8 cellular contexts compared by ENCODE assay signal in the genomic region with DNA sequence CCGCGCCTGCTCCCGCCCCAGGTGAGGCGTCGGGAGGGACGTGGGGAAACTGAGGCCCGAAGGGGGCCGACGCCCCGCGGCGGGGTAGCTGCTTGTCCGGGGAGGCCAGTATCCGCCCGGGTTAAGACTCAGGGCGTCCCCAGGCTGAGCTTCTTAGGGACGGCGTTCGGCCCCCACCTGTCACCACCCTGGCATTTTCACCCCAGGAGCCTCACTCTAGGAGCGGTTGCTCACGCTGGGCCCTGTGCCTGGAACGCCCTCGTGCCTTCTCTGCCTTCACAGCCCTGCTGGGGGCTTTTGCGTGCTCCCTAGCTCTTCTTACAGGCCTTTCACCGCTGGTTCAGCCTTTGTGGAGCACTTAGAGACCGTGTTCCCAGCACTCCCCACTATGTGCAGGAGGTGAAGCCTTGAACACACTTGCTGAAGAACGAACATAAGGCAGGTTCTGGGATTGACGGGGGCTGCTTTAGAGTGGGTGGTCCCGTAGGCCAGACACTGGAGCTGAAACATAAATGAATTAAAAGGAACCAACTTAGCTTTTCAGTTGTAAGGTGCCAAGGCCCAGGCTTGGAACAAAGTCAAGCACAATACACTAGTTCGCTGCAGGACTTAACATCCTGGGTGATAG. TPM values are rescaled to one million over a fixed set of nuclear protein-coding genes. Genes with fewer than 3 reads are reported as not detected.
DNase-seq lines count a peak whose midpoint lies in the region; ATAC-seq, FAIRE-seq and TF ChIP-seq lines count a peak whose summit lies in the region.

No MANE protein-coding gene starts in this region.

- H4K20me1 ChIP-seq in GM12878 (ENCODE audit: control insufficient read depth, insufficient read depth), result no peaks in the 10 kb centered on the region

- H3K9me3 ChIP-seq in GM12878 (replicated peaks; ENCODE audit: control insufficient read depth, insufficient read depth, low read length) (no peaks in the 10 kb centered on the region), iPS-15b (ENCODE audit: control insufficient read depth, insufficient read depth, low read length) (no peaks in the 10 kb centered on the region), gastrocnemius medialis (no peaks in the 10 kb centered on the region)

- peak overlapping the region; percentile 97 for H3K4me3 ChIP-seq in GM12878
- peak overlapping the region; percentile 91 for H3K4me3 ChIP-seq in iPS-15b (ENCODE audit: low read depth, low read length)
- peak overlapping the region; percentile 64 to 72 (median 68) for H3K4me3 ChIP-seq in gastrocnemius medialis

- SMC1A ChIA-PET in GM12878 (lab: Charles Lee; ENCODE audit: uncharacterized antibody, unreplicated experiment), result interaction anchor here (0.5 to 1.6 kb wide), 3 partner anchors 23 to 353 kb away, joined by 3 read pairs; no protein-coding TSS in a partner anchor

- H3K27me3 ChIP-seq in GM12878 (replicated peaks in 1 of 2; ENCODE audit: control insufficient read depth in 2 of 2, insufficient read depth in 2 of 2, low read length in 1 of 2) (no peaks in the 10 kb centered on the region), iPS-15b (ENCODE audit: control insufficient read depth, insufficient read depth, low read length) (peaks cover 8% of the 10 kb centered on the region), gastrocnemius medialis (no peaks in the 10 kb centered on the region)

- H3K79me2 ChIP-seq in GM12878 (ENCODE audit: control insufficient read depth, insufficient read depth, low read length), result peaks cover 14% of the 10 kb centered on the region

- FAIRE-seq in GM12878 (lab: Jason Lieb, UNC), result no peak

- H3K36me3 ChIP-seq in GM12878 (ENCODE audit: control insufficient read depth in 2 of 2, insufficient read depth in 2 of 2, low read length in 1 of 2) (no peaks in the 10 kb centered on the region), iPS-15b (ENCODE audit: control insufficient read depth, insufficient read depth, low read length) (no peaks in the 10 kb centered on the region), gastrocnemius medialis (no peaks in the 10 kb centered on the region)

- BruUV-seq in GM12878 (replicated peaks; lab: Mats Ljungman, UMichigan), result no TSS peak

- H3K4me2 ChIP-seq in GM12878 (ENCODE audit: control insufficient read depth, insufficient read depth), result peak overlapping the region; percentile 95

- H3K4me1 ChIP-seq in GM12878 (ENCODE audit: control insufficient read depth, insufficient read depth, low read length) (peaks cover 18% of the 10 kb centered on the region), iPS-15b (ENCODE audit: control insufficient read depth, insufficient read depth, low read length) (peaks cover 10% of the 10 kb centered on the region), gastrocnemius medialis (peaks cover 43 to 51% of the 10 kb centered on the region in 2 donors)

- no peak for TF ChIP-seq EP300 in GM12878 (IDR thresholded peaks at IDR 0.05; ENCODE audit: borderline replicate concordance in 1 of 2, control insufficient read depth in 1 of 2, low read depth in 2 of 2, low read length in 2 of 2)

- CTCF ChIA-PET in GM12878 (lab: Yijun Ruan, JAX), result interaction anchor here (1.1 to 1.5 kb wide), 2 partner anchors 118 to 205 kb away, joined by 3 to 4 read pairs; no protein-coding TSS in a partner anchor

- peak overlapping the region; percentile 68 for H2AFZ ChIP-seq in GM12878 (ENCODE audit: control insufficient read depth, low read depth, low read length)

- no peak for TF ChIP-seq RAD21 in GM12878 (IDR thresholded peaks at IDR 0.05; ENCODE audit: insufficient read depth, low read depth, low read length)

- TF ChIP-seq POLR2A in GM12878 (IDR thresholded peaks at IDR 0.05; ENCODE audit: low read depth, low read length) (no peak), gastrocnemius medialis (IDR thresholded peaks at IDR 0.05) (no peak)

- peak; percentile 41 for DNase-seq in stimulated activated CD4-positive, alpha-beta T cell treated with anti-CD3 and anti-CD28 coated beads, Interleukin-12 subunit alpha, Interleukin-12 subunit beta, amount 100 ng/mL, for 4 hours
- no peak for DNase-seq in stimulated activated CD4-positive, alpha-beta T cell treated with anti-CD3 and anti-CD28 coated beads, Interleukin-2, amount 100 ng/mL, for 48 hours
- DNase-seq in T-helper 1 cell (peak in 4 of 5 donors; percentile 26 to 43 (median 36)), GM12878 (ENCODE audit: low read depth, low spot score) (no peak), gastrocnemius medialis (peak; percentile 40 to 78), DMS153 (lab: John Stamatoyannopoulos, UW) (no peak)

- H3K27ac ChIP-seq in GM12878 (ENCODE audit: control insufficient read depth, insufficient read depth) (peak overlapping the region; percentile 72), gastrocnemius medialis (peak overlapping the region; percentile 92 to 99 (median 97))

- H3K9ac ChIP-seq in GM12878 (ENCODE audit: control insufficient read depth, insufficient read depth, low read length) (peak overlapping the region; percentile 88), iPS-15b (ENCODE audit: low read depth, low read length) (peak overlapping the region; percentile 84)

- WGBS in GM12878 (ENCODE audit: insufficient coverage, insufficient replicate concordance, low lambda C conversion rate, missing lambda C conversion rate), result 12% methylated on average over 9 of the region's 30 CpGs

- TF ChIP-seq CTCF in GM12878 (IDR thresholded peaks at IDR 0.05 in 2 of 3, conservative IDR thresholded peaks at IDR 0.05 in 1 of 3; ENCODE audit: control insufficient read depth in 2 of 3, extremely low read depth in 1 of 3, insufficient read depth in 1 of 3, low read depth in 3 of 3, low read length in 3 of 3) (no peak), gastrocnemius medialis (IDR thresholded peaks at IDR 0.05 in 4 of 5, conservative IDR thresholded peaks at IDR 0.05 in 1 of 5) (no peak)

- intact Hi-C loops in GM12878 (cut with micrococcal nuclease; ENCODE audit: unreplicated experiment), result no loop called here
- intact Hi-C loops in gastrocnemius medialis (cut with DNase I; ENCODE audit: low total_unique reads), result no loop called here

- POLR2A ChIA-PET in GM12878 (lab: Charles Lee), result interaction anchor here (0.8 kb wide), 1 partner anchor 224 kb away, joined by 3 read pairs; no protein-coding TSS in a partner anchor

- RAD21 ChIA-PET in GM12878 (lab: Charles Lee; ENCODE audit: unreplicated experiment), result interaction anchor here (1.5 kb wide), 1 partner anchor 16 kb away, joined by 3 read pairs; the partner anchor contains the start of gene MOK

- ATAC-seq in HG03342 (IDR thresholded peaks at IDR 0.05; ENCODE audit: unreplicated experiment) (peak; percentile 22), GM12878 (peak; percentile 3; the same call in 2 of the 3 replicates), gastrocnemius medialis (peak; percentile 17 to 23)

- in situ Hi-C loops in GM12878 (cut with MboI) (loop anchor here (25.0 kb wide), 1 partner anchor 558 kb away; the partner anchor contains the start of gene PPP2R5C), gastrocnemius medialis (cut with MboI; ENCODE audit: low sequenced_read_pairs in 4 of 4) (loop anchor here in 1 of 4 donors (25.0 kb wide), 3 partner anchors 183 to 558 kb away; partner anchors contain the start of genes ANKRD9, PPP2R5C and WDR20)

RNA-seq across cellular contexts. Expression of gene ZNF839, which starts 0.6 kb away (rescaled TPM):
- 14.8 and 17.0 TPM in 2 replicates for total RNA-seq in GM12878 (2013; cell fraction: nucleolus; rRNA removed)
- total RNA-seq in GM12878 (2014; rRNA removed) (11.9 and 12.1 TPM in 2 replicates), GM12878 (2014; rRNA removed; fragmentation: Illumina TruSeq; extraction: Trizol) (8.0 and 9.3 TPM in 2 replicates), GM12878 (2021) (11.9 and 13.1 TPM in 2 replicates), gastrocnemius medialis (10 to 100 TPM; 10.6 to 16.8 (median 14.0) TPM)
- 7.9 TPM for polyA plus RNA-seq in GM12878 (2011; ENCODE audit: low read depth)
- polyA plus RNA-seq in GM12878 (2011; rRNA removed) (8.0 and 8.1 TPM in 2 replicates), GM12878 (2014; fragmentation: Illumina TruSeq; extraction: Trizol) (8.2 and 9.7 TPM in 2 replicates), GM12878 (2014; fragmentation: Nextera tagmentation; extraction: Ambion mirVana) (1 to 10 TPM; 1.4 to 2.6 TPM), GM12878 (2014; rRNA removed) (14.4 and 14.7 TPM in 2 replicates), GM12878 (2016; fragmentation: Nextera tagmentation; extraction: Ambion mirVana) (1 to 10 TPM; 2.6 to 5.6 TPM)
- polyA plus RNA-seq in GM12878 (2011; cell fraction: cytosol; rRNA removed), result 8.5 and 9.5 TPM in 2 replicates
- 20.0 and 20.4 TPM in 2 replicates for polyA plus RNA-seq in GM12878 (2011; cell fraction: nucleus; rRNA removed)
- polyA plus RNA-seq in GM12878 (2012), result 8.7 and 10.4 TPM in 2 replicates
- polyA minus RNA-seq in GM12878 (2011; rRNA and poly(A)+ RNA removed), result 4.8 and 7.9 TPM in 2 replicates
- polyA minus RNA-seq in GM12878 (2011; cell fraction: cytosol; rRNA and poly(A)+ RNA removed), result 3.9 and 4.3 TPM in 2 replicates
- polyA minus RNA-seq in GM12878 (2011; cell fraction: nucleus; rRNA and poly(A)+ RNA removed), result 4.0 and 5.1 TPM in 2 replicates

RNA-seq across cellular contexts. Expression of gene MOK, which starts 15.2 kb away (rescaled TPM):
- total RNA-seq in GM12878 (2013; cell fraction: nucleolus; rRNA removed), result 7.9 and 8.3 TPM in 2 replicates
- 1.0 and 1.3 TPM in 2 replicates for total RNA-seq in GM12878 (2014; rRNA removed)
- total RNA-seq in GM12878 (2014; rRNA removed; fragmentation: Illumina TruSeq; extraction: Trizol), result 1.4 and 2.2 TPM in 2 replicates
- 0.92 and 1.7 TPM in 2 replicates for total RNA-seq in GM12878 (2021)
- 0.64 TPM for polyA plus RNA-seq in GM12878 (2011; ENCODE audit: low read depth)
- polyA plus RNA-seq in GM12878 (2011; rRNA removed), result 1.5 and 2.0 TPM in 2 replicates
- polyA plus RNA-seq in GM12878 (2011; cell fraction: cytosol; rRNA removed), result 2.0 and 2.1 TPM in 2 replicates
- polyA plus RNA-seq in GM12878 (2011; cell fraction: nucleus; rRNA removed), result 9.0 and 9.8 TPM in 2 replicates
- 0.88 and 1.2 TPM in 2 replicates for polyA plus RNA-seq in GM12878 (2012)
- 1.8 and 2.1 TPM in 2 replicates for polyA plus RNA-seq in GM12878 (2014; fragmentation: Illumina TruSeq; extraction: Trizol)
- under 1 TPM; 0.10 to 0.46 TPM for polyA plus RNA-seq in GM12878 (2014; fragmentation: Nextera tagmentation; extraction: Ambion mirVana)
- 2.4 and 3.0 TPM in 2 replicates for polyA plus RNA-seq in GM12878 (2014; rRNA removed)
- 1 to 10 TPM; 1.2 to 1.5 TPM for polyA plus RNA-seq in GM12878 (2016; fragmentation: Nextera tagmentation; extraction: Ambion mirVana)
- polyA minus RNA-seq in GM12878 (2011; rRNA and poly(A)+ RNA removed), result 0.67 and 1.2 TPM in 2 replicates
- polyA minus RNA-seq in GM12878 (2011; cell fraction: cytosol; rRNA and poly(A)+ RNA removed), result 1.0 TPM in 1 of 2 replicates, not detected in the other
- 1.6 and 2.7 TPM in 2 replicates for polyA minus RNA-seq in GM12878 (2011; cell fraction: nucleus; rRNA and poly(A)+ RNA removed)
- total RNA-seq in gastrocnemius medialis, result 1 to 10 TPM; 1.3 to 2.8 (median 2.3) TPM

RNA-seq across cellular contexts. Expression of gene CINP, which starts 42.5 kb away (rescaled TPM):
- 39.6 and 50.0 TPM in 2 replicates for total RNA-seq in GM12878 (2013; cell fraction: nucleolus; rRNA removed)
- total RNA-seq in GM12878 (2014; rRNA removed), result 42.6 and 45.7 TPM in 2 replicates
- 43.5 and 45.4 TPM in 2 replicates for total RNA-seq in GM12878 (2014; rRNA removed; fragmentation: Illumina TruSeq; extraction: Trizol)
- total RNA-seq in GM12878 (2021), result 44.5 and 45.8 TPM in 2 replicates
- 37.7 TPM for polyA plus RNA-seq in GM12878 (2011; ENCODE audit: low read depth)
- polyA plus RNA-seq in GM12878 (2011; rRNA removed), result 53.5 and 62.0 TPM in 2 replicates
- polyA plus RNA-seq in GM12878 (2011; cell fraction: cytosol; rRNA removed), result 57.7 and 60.9 TPM in 2 replicates
- polyA plus RNA-seq in GM12878 (2011; cell fraction: nucleus; rRNA removed), result 26.7 and 28.8 TPM in 2 replicates
- polyA plus RNA-seq in GM12878 (2012), result 41.0 and 48.4 TPM in 2 replicates
- 56.4 and 59.3 TPM in 2 replicates for polyA plus RNA-seq in GM12878 (2014; fragmentation: Illumina TruSeq; extraction: Trizol)
- polyA plus RNA-seq in GM12878 (2014; fragmentation: Nextera tagmentation; extraction: Ambion mirVana), result 10 to 100 TPM; 47.9 to 52.6 TPM
- polyA plus RNA-seq in GM12878 (2014; rRNA removed), result 50.8 and 53.1 TPM in 2 replicates
- polyA plus RNA-seq in GM12878 (2016; fragmentation: Nextera tagmentation; extraction: Ambion mirVana), result 10 to 100 TPM; 70.1 to 73.3 TPM
- 42.9 and 54.6 TPM in 2 replicates for polyA minus RNA-seq in GM12878 (2011; rRNA and poly(A)+ RNA removed)
- 14.3 and 16.3 TPM in 2 replicates for polyA minus RNA-seq in GM12878 (2011; cell fraction: cytosol; rRNA and poly(A)+ RNA removed)
- 9.9 and 17.9 TPM in 2 replicates for polyA minus RNA-seq in GM12878 (2011; cell fraction: nucleus; rRNA and poly(A)+ RNA removed)
- total RNA-seq in gastrocnemius medialis, result 10 to 100 TPM; 19.2 to 25.1 (median 21.5) TPM

RNA-seq across cellular contexts. Expression of gene TECPR2, which starts 42.6 kb away (rescaled TPM):
- total RNA-seq in GM12878 (2013; cell fraction: nucleolus; rRNA removed), result 5.8 and 7.2 TPM in 2 replicates
- 3.2 and 5.8 TPM in 2 replicates for total RNA-seq in GM12878 (2014; rRNA removed)
- total RNA-seq in GM12878 (2014; rRNA removed; fragmentation: Illumina TruSeq; extraction: Trizol), result 2.5 and 3.0 TPM in 2 replicates
- total RNA-seq in GM12878 (2021), result 8.1 and 10.0 TPM in 2 replicates
- 1.5 TPM for polyA plus RNA-seq in GM12878 (2011; ENCODE audit: low read depth)
- polyA plus RNA-seq in GM12878 (2011; rRNA removed), result 1.6 and 1.8 TPM in 2 replicates
- 1.3 and 1.7 TPM in 2 replicates for polyA plus RNA-seq in GM12878 (2011; cell fraction: cytosol; rRNA removed)
- polyA plus RNA-seq in GM12878 (2011; cell fraction: nucleus; rRNA removed), result 1.8 and 3.5 TPM in 2 replicates
- 2.6 and 2.8 TPM in 2 replicates for polyA plus RNA-seq in GM12878 (2012)
- polyA plus RNA-seq in GM12878 (2014; fragmentation: Illumina TruSeq; extraction: Trizol), result 2.5 and 2.8 TPM in 2 replicates
- under 1 TPM; 0.15 to 0.26 TPM for polyA plus RNA-seq in GM12878 (2014; fragmentation: Nextera tagmentation; extraction: Ambion mirVana)
- 3.8 and 5.3 TPM in 2 replicates for polyA plus RNA-seq in GM12878 (2014; rRNA removed)
- polyA plus RNA-seq in GM12878 (2016; fragmentation: Nextera tagmentation; extraction: Ambion mirVana), result 1 to 10 TPM; 3.2 to 4.2 TPM
- polyA minus RNA-seq in GM12878 (2011; rRNA and poly(A)+ RNA removed), result 2.8 and 2.9 TPM in 2 replicates
- 1.3 and 2.3 TPM in 2 replicates for polyA minus RNA-seq in GM12878 (2011; cell fraction: cytosol; rRNA and poly(A)+ RNA removed)
- polyA minus RNA-seq in GM12878 (2011; cell fraction: nucleus; rRNA and poly(A)+ RNA removed), result 1.7 and 3.0 TPM in 2 replicates
- total RNA-seq in gastrocnemius medialis, result 10 to 100 TPM; 10.0 to 45.0 (median 20.2) TPM

Comparison
In these comparisons a context has a peak if more than half of its experiments do, and no peak if none do; other contexts are left out.
1. DNase-seq: peak in stimulated activated CD4-positive, alpha-beta T cell treated with anti-CD3 and anti-CD28 coated beads, Interleukin-12 subunit alpha, Interleukin-12 subunit beta, amount 100 ng/mL, for 4 hours (single experiment), T-helper 1 cell (4 of 5) and gastrocnemius medialis (2 of 2); none in stimulated activated CD4-positive, alpha-beta T cell treated with anti-CD3 and anti-CD28 coated beads, Interleukin-2, amount 100 ng/mL, for 48 hours (0 of 2), GM12878 (single experiment) and DMS153 (single experiment).
2. Peak in every context shown above with its lines, with median percentiles within 50 percentile points of each other: ATAC-seq and H3K4me3 ChIP-seq.